8 cellular contexts compared by ENCODE assay signal in the genomic region with DNA sequence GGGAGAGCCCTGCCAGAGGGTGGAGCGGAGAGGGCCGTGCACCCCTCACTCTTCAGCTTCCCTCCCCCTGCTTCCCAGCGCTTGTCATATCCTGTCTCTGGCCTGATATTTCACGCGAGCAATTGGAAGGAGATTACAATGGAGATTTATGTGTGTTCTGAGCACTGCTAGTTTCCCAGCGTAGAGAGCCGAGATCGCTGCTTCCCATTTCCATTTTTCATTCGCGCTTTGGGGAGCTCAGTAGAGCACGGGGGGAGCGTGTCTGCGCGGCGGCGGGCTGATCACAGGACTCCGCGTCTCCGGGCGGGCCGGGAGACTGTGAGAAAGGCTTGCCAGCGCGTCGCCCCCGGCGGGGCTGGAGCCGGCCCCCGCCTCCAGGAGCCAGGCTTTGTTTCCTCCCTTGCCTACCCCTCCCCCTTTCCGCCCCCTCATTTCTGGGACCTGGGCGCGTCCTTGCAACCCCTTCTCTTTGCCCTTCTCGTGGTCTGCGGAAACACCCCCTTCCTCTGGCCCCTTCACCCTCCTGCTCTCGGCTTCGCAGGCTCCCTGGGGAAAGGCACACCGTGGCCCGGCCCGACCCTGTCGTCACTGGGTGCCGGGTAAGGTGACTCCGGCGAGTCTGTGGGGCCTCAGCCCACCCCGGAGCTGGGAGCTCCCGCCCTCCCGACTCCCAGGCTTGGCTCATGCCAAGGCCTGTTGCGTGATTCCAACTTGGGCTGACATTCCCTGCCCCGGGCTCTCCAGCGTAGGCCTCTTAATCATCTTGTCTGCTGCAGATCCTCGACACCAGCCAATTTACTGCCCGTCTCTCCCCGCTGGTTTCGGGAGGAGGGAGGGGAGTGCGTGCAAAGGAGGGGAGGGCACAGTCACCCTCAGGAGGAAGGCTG. TPM values are rescaled to one million over a fixed set of nuclear protein-coding genes. Genes with fewer than 3 reads are reported as not detected.
DNase-seq lines count a peak whose midpoint lies in the region; ATAC-seq and FAIRE-seq lines count a peak whose summit lies in the region.

No MANE protein-coding gene starts in this region.

- ATAC-seq in GM21529 (IDR thresholded peaks at IDR 0.05; ENCODE audit: unreplicated experiment) (no peak), HG02763 (IDR thresholded peaks at IDR 0.05; ENCODE audit: unreplicated experiment) (no peak)

- H3K27ac ChIP-seq in HUES6 (ENCODE audit: low read depth, low read length), result no peak overlapping the region
- peak overlapping the region in 12 of 21 experiments; percentile 2 to 86 (median 56) for H3K27ac ChIP-seq in skin epidermis

- CTCF ChIA-PET in activated CD4-positive, alpha-beta memory T cell treated with anti-CD3 and anti-CD28 coated beads for 36 hours (lab: Charles Lee), result interaction anchor here (0.5 to 2.9 kb wide), 4 partner anchors 7 to 347 kb away, joined by 3 to 21 read pairs (median 6); a partner anchor contains a TSS

- peaks cover 50% of the 10 kb centered on the region for H3K4me1 Mint-ChIP-seq in activated CD4-positive, alpha-beta memory T cell treated with anti-CD3 and anti-CD28 coated beads for 36 hours (ENCODE audit: low read depth)

- H3K9me3 Mint-ChIP-seq in activated CD4-positive, alpha-beta memory T cell treated with anti-CD3 and anti-CD28 coated beads for 36 hours, result no peaks in the 10 kb centered on the region

- H3K36me3 Mint-ChIP-seq in activated CD4-positive, alpha-beta memory T cell treated with anti-CD3 and anti-CD28 coated beads for 36 hours, result no peaks in the 10 kb centered on the region

- H3K4me3 Mint-ChIP-seq in activated CD4-positive, alpha-beta memory T cell treated with anti-CD3 and anti-CD28 coated beads for 36 hours, result peak overlapping the region; percentile 14

- H3K4me3 ChIP-seq in HUES6 (ENCODE audit: low read depth, low read length) (peak overlapping the region; percentile 67), skin epidermis (peak overlapping the region; percentile 26 to 49 (median 44))

- POLR2A ChIA-PET in activated CD4-positive, alpha-beta memory T cell treated with anti-CD3 and anti-CD28 coated beads for 36 hours (lab: Charles Lee), result interaction anchor here (0.7 kb wide), 1 partner anchor 203 kb away, joined by 3 read pairs; a partner anchor contains a TSS

- peaks cover 100% of the 10 kb centered on the region for H3K27me3 ChIP-seq in HUES6 (ENCODE audit: control insufficient read depth, insufficient read depth, low read length)

- peaks cover 68% of the 10 kb centered on the region for H3K27me3 Mint-ChIP-seq in activated CD4-positive, alpha-beta memory T cell treated with anti-CD3 and anti-CD28 coated beads for 36 hours

- no peak overlapping the region for H3K27ac Mint-ChIP-seq in activated CD4-positive, alpha-beta memory T cell treated with anti-CD3 and anti-CD28 coated beads for 36 hours

- no peaks in the 10 kb centered on the region for H3K9me3 ChIP-seq in HUES6 (ENCODE audit: control insufficient read depth, insufficient read depth, low read depth, low read length)

- peaks cover 55% of the 10 kb centered on the region for H3K4me1 ChIP-seq in HUES6 (ENCODE audit: control insufficient read depth, insufficient read depth, low read length)

- no peaks in the 10 kb centered on the region for H3K36me3 ChIP-seq in HUES6 (ENCODE audit: control insufficient read depth, insufficient read depth, low read length)

- H3K9ac ChIP-seq in HUES6 (ENCODE audit: low read length), result peak overlapping the region; percentile 68

- no peak for FAIRE-seq in frontal cortex (lab: Jason Lieb, UNC)

- peak; percentile 14 for DNase-seq in DMS114 treated with DMSO at 0.1 percent for 48 hours (lab: John Stamatoyannopoulos, UW; ENCODE audit: unreplicated experiment)
- no peak for DNase-seq in activated CD4-positive, alpha-beta memory T cell treated with anti-CD3 and anti-CD28 coated beads for 36 hours
- DNase-seq in frontal cortex (ENCODE audit: low spot score in 2 of 2), result peak; percentile 59 to 64
- no peak for DNase-seq in HPDE6-E6E7 (ENCODE audit: extremely low spot score)

- intact Hi-C loops in activated CD4-positive, alpha-beta memory T cell treated with anti-CD3 and anti-CD28 coated beads for 36 hours (cut with micrococcal nuclease), result no loop called here

RNA-seq across cellular contexts. Expression of a gene that starts 5.8 kb away (rescaled TPM):
- total RNA-seq in activated CD4-positive, alpha-beta memory T cell treated with anti-CD3 and anti-CD28 coated beads for 36 hours, result not detected
- total RNA-seq in frontal cortex, result 2.9 TPM

RNA-seq across cellular contexts. Expression of a gene that starts 11.6 kb away (rescaled TPM):
- total RNA-seq in activated CD4-positive, alpha-beta memory T cell treated with anti-CD3 and anti-CD28 coated beads for 36 hours, result not detected
- total RNA-seq in frontal cortex, result 21.6 TPM

Comparison
In these comparisons a context has a peak if more than half of its experiments do, and no peak if none do; other contexts are left out.
1. DNase-seq: peak in DMS114 treated with DMSO at 0.1 percent for 48 hours (single experiment) and frontal cortex (2 of 2); none in activated CD4-positive, alpha-beta memory T cell treated with anti-CD3 and anti-CD28 coated beads for 36 hours (single experiment) and HPDE6-E6E7 (single experiment).
2. RNA of a gene that starts 11.6 kb away (total RNA-seq): 21.6 TPM in frontal cortex (single experiment); not detected in activated CD4-positive, alpha-beta memory T cell treated with anti-CD3 and anti-CD28 coated beads for 36 hours; every median in the first group is over 10 times any median in the second.